ENCODE assay signal across 8 cellular contexts in the genomic region with DNA sequence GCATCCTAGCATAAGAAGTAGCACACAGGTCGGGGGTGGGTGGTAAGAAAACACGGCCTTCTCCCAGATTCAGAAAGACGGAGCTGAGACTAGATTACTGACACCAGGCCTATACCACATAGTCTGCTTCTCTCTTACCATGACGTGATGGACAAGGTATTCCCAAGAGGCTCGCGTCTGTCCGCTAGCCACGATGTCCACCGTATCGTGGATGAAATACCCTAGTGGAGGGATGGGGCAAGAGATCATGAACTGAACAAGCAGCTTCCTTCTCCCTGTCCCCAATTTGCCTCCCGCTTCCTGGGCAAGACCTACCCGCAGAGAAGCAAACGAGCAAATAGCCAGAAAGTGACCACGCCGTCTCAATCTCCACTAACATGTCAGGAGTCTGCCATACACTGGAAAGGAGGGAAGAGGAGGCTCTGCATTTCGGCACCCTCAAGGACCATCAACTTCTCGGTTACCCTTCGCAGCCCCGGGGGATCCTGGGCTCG. TPM values are rescaled to one million over a fixed set of nuclear protein-coding genes. Genes with fewer than 3 reads are reported as not detected.
A peak's percentile ranks its signal among the peaks of the same experiment; 100 is the strongest.
DNase-seq lines count a peak whose midpoint lies in the region; ATAC-seq and TF ChIP-seq lines count a peak whose summit lies in the region.

No MANE protein-coding gene starts in this region.

- TF ChIP-seq POLR2A in HCT116 (IDR thresholded peaks at IDR 0.05; ENCODE audit: borderline replicate concordance, extremely low read depth, insufficient read depth, insufficient read length) = no peak

- no peak for DNase-seq in CD8-positive, alpha-beta T cell
- DNase-seq in HCT116 (ENCODE audit: low read depth, low spot score) = peak; percentile 50
- DNase-seq in SIG-M5 treated with dmso at 0.1 percent for 504 hours (lab: John Stamatoyannopoulos, UW; ENCODE audit: unreplicated experiment) = peak; percentile 87
- no peak for DNase-seq in nephron progenitor cell

- no peak overlapping the region for H2AFZ ChIP-seq in HCT116 (ENCODE audit: low read depth, low read length, poor library complexity, severe bottlenecking)

- H3K9me3 ChIP-seq in CD8-positive, alpha-beta T cell (ENCODE audit: low read length) = no peaks in the 10 kb centered on the region
- H3K9me3 ChIP-seq in HCT116 (ENCODE audit: control insufficient read depth in 1 of 2, insufficient read depth in 1 of 2, low read depth in 1 of 2, low read length in 2 of 2) = no peaks in the 10 kb centered on the region
- no peaks in the 10 kb centered on the region for H3K9me3 ChIP-seq in ectodermal cell (ENCODE audit: control insufficient read depth, low read length)

- 11 to 12% methylated on average over 20 of the region's 20 CpGs for WGBS in ectodermal cell, 2 experiments

- H3K36me3 ChIP-seq in CD8-positive, alpha-beta T cell (ENCODE audit: insufficient read depth, low read length) = peaks cover 34% of the 10 kb centered on the region
- H3K36me3 ChIP-seq in HCT116 (ENCODE audit: control insufficient read depth in 1 of 2, insufficient read depth in 2 of 2, low read length in 2 of 2) = peaks cover 22 to 42% of the 10 kb centered on the region in 2 experiments; a peak in 3 of 4 replicates
- peaks cover 26% of the 10 kb centered on the region for H3K36me3 ChIP-seq in ectodermal cell (ENCODE audit: control insufficient read depth, insufficient read depth, low read length)

- TF ChIP-seq RAD21 in HCT116 (IDR thresholded peaks at IDR 0.05; ENCODE audit: low read depth) = no peak

- H3K27me3 Mint-ChIP-seq in CD8-positive, alpha-beta T cell (ENCODE audit: low read depth) = no peaks in the 10 kb centered on the region
- peaks cover under 1% of the 10 kb centered on the region for H3K27me3 Mint-ChIP-seq in nephron progenitor cell (ENCODE audit: low read depth, poor library complexity)

- H3K27me3 ChIP-seq in CD8-positive, alpha-beta T cell (ENCODE audit: insufficient read depth, low read length) = no peaks in the 10 kb centered on the region
- no peaks in the 10 kb centered on the region for H3K27me3 ChIP-seq in HCT116 (ENCODE audit: insufficient read depth, low read length)
- no peaks in the 10 kb centered on the region for H3K27me3 ChIP-seq in ectodermal cell (ENCODE audit: control insufficient read depth, insufficient read depth, low read length, poor library complexity, severe bottlenecking)

- H3K27ac Mint-ChIP-seq in CD8-positive, alpha-beta T cell = peak overlapping the region; percentile 77
- peak overlapping the region; percentile 86 for H3K27ac Mint-ChIP-seq in nephron progenitor cell

- BruUV-seq in HCT116 (replicated peaks; lab: Mats Ljungman, UMichigan) = TSS peak; percentile 63

- RAD21 ChIA-PET in HCT116 (lab: Charles Lee; ENCODE audit: low non-redundant PET in 1 of 2, low total read pairs in 2 of 2, uncharacterized antibody in 2 of 2, unreplicated experiment in 2 of 2) = interaction anchor here in 1 of 2 experiments (1.1 to 2.0 kb wide), 2 partner anchors 227 to 391 kb away, joined by 4 to 9 read pairs; partner anchors contain the start of gene PHF12

- H3K4me3 Mint-ChIP-seq in CD8-positive, alpha-beta T cell = peak overlapping the region; percentile 84
- H3K4me3 Mint-ChIP-seq in nephron progenitor cell = peak overlapping the region; percentile 84

- H3K36me3 Mint-ChIP-seq in CD8-positive, alpha-beta T cell = peaks cover 51% of the 10 kb centered on the region
- peaks cover 38% of the 10 kb centered on the region for H3K36me3 Mint-ChIP-seq in nephron progenitor cell (ENCODE audit: low read depth)

- peaks cover 49% of the 10 kb centered on the region for H3K4me1 ChIP-seq in CD8-positive, alpha-beta T cell (ENCODE audit: insufficient read depth, low read length)
- H3K4me1 ChIP-seq in HCT116 (ENCODE audit: control insufficient read depth in 1 of 2, insufficient read depth in 2 of 2, low read length in 2 of 2) (peaks cover 42 to 83% of the 10 kb centered on the region in 2 experiments), ectodermal cell (ENCODE audit: control insufficient read depth, insufficient read depth, low read length) (peaks cover 35% of the 10 kb centered on the region)

- no peaks in the 10 kb centered on the region for H3K9me3 Mint-ChIP-seq in CD8-positive, alpha-beta T cell
- H3K9me3 Mint-ChIP-seq in nephron progenitor cell = no peaks in the 10 kb centered on the region

- peak overlapping the region; percentile 77 for H3K4me2 ChIP-seq in HCT116 (ENCODE audit: low read length)

- peaks cover 45% of the 10 kb centered on the region for H3K79me2 ChIP-seq in HCT116 (ENCODE audit: insufficient read depth, low read length)

- peaks cover 15% of the 10 kb centered on the region; the same call in 1 of the 2 replicates for H4K20me1 ChIP-seq in HCT116 (ENCODE audit: insufficient read depth)

- H3K27ac ChIP-seq in CD8-positive, alpha-beta T cell (ENCODE audit: low read depth, low read length) = no peak overlapping the region
- H3K27ac ChIP-seq in HCT116 (ENCODE audit: low read depth, low read length) = peak overlapping the region; percentile 89
- H3K27ac ChIP-seq in ectodermal cell (ENCODE audit: insufficient read depth, low read depth, low read length, poor library complexity, severe bottlenecking) = peak overlapping the region; percentile 79

- peak overlapping the region; percentile 90 for H3K9ac ChIP-seq in HCT116 (ENCODE audit: low read length)

- CTCF ChIA-PET in CD8-positive, alpha-beta T cell (lab: Charles Lee) = interaction anchor here (0.6 to 15.3 kb wide), 9 partner anchors 13 to 227 kb away, joined by 3 to 532 read pairs (median 4); partner anchors contain the start of genes PHF12, PROCA1 and TRAF4
- CTCF ChIA-PET in HCT116 (lab: Charles Lee) = interaction anchor here (0.8 to 5.2 kb wide), 3 partner anchors 23 to 228 kb away, joined by 3 to 207 read pairs (median 61); partner anchors contain the start of gene TRAF4

- no peak for ATAC-seq in CD8-positive, alpha-beta T cell
- peak; percentile 5 for ATAC-seq in HCT116
- no peak for ATAC-seq in HG02840 (IDR thresholded peaks at IDR 0.05; ENCODE audit: low FRiP score, unreplicated experiment)
- no peak for ATAC-seq in HG03565 (IDR thresholded peaks at IDR 0.05; ENCODE audit: unreplicated experiment)
- ATAC-seq in HG03469 (IDR thresholded peaks at IDR 0.05; ENCODE audit: unreplicated experiment) = no peak

- no peak for TF ChIP-seq CTCF in CD8-positive, alpha-beta T cell (IDR thresholded peaks at IDR 0.05)
- TF ChIP-seq CTCF in HCT116 (IDR thresholded peaks at IDR 0.05 in 2 of 3, conservative IDR thresholded peaks at IDR 0.05 in 1 of 3; ENCODE audit: borderline replicate concordance in 1 of 3, insufficient read depth in 1 of 3, low read depth in 2 of 3, low read length in 2 of 3) = peak in 1 of 3 experiments; percentile 15; a peak in 1 of 6 replicates
- TF ChIP-seq CTCF in nephron progenitor cell (IDR thresholded peaks at IDR 0.05) = no peak

- peaks cover 71% of the 10 kb centered on the region for H3K4me1 Mint-ChIP-seq in CD8-positive, alpha-beta T cell (ENCODE audit: low read depth)
- H3K4me1 Mint-ChIP-seq in nephron progenitor cell = peaks cover 74% of the 10 kb centered on the region

- peak overlapping the region; percentile 34 for H3K4me3 ChIP-seq in CD8-positive, alpha-beta T cell (ENCODE audit: low read depth, low read length)
- peak overlapping the region; percentile 58 to 59 for H3K4me3 ChIP-seq in HCT116 (replicated peaks in 1 of 2; ENCODE audit: low read depth in 1 of 2, low read length in 2 of 2)
- H3K4me3 ChIP-seq in ectodermal cell (ENCODE audit: insufficient read depth, low read depth, low read length) = peak overlapping the region; percentile 83

- H3K9me2 ChIP-seq in HCT116 (ENCODE audit: insufficient read depth) = no peaks in the 10 kb centered on the region

- intact Hi-C loops in CD8-positive, alpha-beta T cell (cut with DNase I, micrococcal nuclease) = loop anchor here (5.0 to 10.0 kb wide), 6 partner anchors 37 to 567 kb away; partner anchors contain the start of genes BLTP2 (in 1 of the 2) and NUFIP2 (in 1 of the 2)
- intact Hi-C loops in HCT116 (cut with micrococcal nuclease) = loop anchor here (5.0 kb wide), 1 partner anchor 387 kb away; no protein-coding TSS in a partner anchor

- POLR2A ChIA-PET in CD8-positive, alpha-beta T cell (lab: Charles Lee) = interaction anchor here (1.4 to 6.8 kb wide), 3 partner anchors 23 to 80 kb away, joined by 3 to 187 read pairs (median 6); partner anchors contain the start of genes BLTP2, SDF2, SUPT6H and TRAF4
- POLR2A ChIA-PET in HCT116 (lab: Charles Lee) = interaction anchor here (0.9 to 3.8 kb wide), 8 partner anchors 14 to 228 kb away, joined by 3 to 24 read pairs (median 4); partner anchors contain the start of genes PHF12 and PROCA1

TF ChIP-seq in HCT116, 20 proteins besides CTCF, POLR2A, EP300 and RAD21 (continues in another document):
- TF ChIP-seq JUND (IDR thresholded peaks at IDR 0.05) (0 out of 2 replicates have a peak, but pooled peaks have one; percentile 43), SIN3A (IDR thresholded peaks at IDR 0.05; ENCODE audit: low read depth) (peak; percentile 56; the same call in 1 of the 2 replicates)

RNA-seq across cellular contexts. Expression of gene TLCD1, which starts 0.8 kb away (rescaled TPM):
- total RNA-seq in CD8-positive, alpha-beta T cell = 1 to 10 TPM in 1 of 2 experiments, under 1 TPM in 1; 0.73 to 1.1 TPM
- 28.3 TPM for total RNA-seq in HCT116 (2021; ENCODE audit: unreplicated experiment)
- polyA plus RNA-seq in HCT116 (2012) = 29.5 and 30.0 TPM in 2 replicates
- 12.6 TPM for polyA plus RNA-seq in ectodermal cell (2013, experiment 1 of 4)
- polyA plus RNA-seq in ectodermal cell (2013, experiment 2 of 4) = 13.5 TPM
- 12.7 TPM for polyA plus RNA-seq in ectodermal cell (2013, experiment 3 of 4)
- 11.8 TPM for polyA plus RNA-seq in ectodermal cell (2013, experiment 4 of 4)

RNA-seq across cellular contexts. Expression of gene NEK8, which starts 3.4 kb away (rescaled TPM):
- 1 to 10 TPM; 3.4 to 3.6 TPM for total RNA-seq in CD8-positive, alpha-beta T cell
- 7.0 TPM for total RNA-seq in HCT116 (2021; ENCODE audit: unreplicated experiment)
- 3.4 and 4.3 TPM in 2 replicates for polyA plus RNA-seq in HCT116 (2012)
- polyA plus RNA-seq in ectodermal cell (2013, experiment 1 of 4) = 12.2 TPM
- 11.3 TPM for polyA plus RNA-seq in ectodermal cell (2013, experiment 2 of 4)
- 6.1 TPM for polyA plus RNA-seq in ectodermal cell (2013, experiment 3 of 4)
- 8.4 TPM for polyA plus RNA-seq in ectodermal cell (2013, experiment 4 of 4)

RNA-seq across cellular contexts. Expression of gene RPL23A, which starts 5.4 kb away (rescaled TPM):
- 1,000 to 10,000 TPM; 3,569 to 3,587 TPM for total RNA-seq in CD8-positive, alpha-beta T cell
- 2,087 TPM for total RNA-seq in HCT116 (2021; ENCODE audit: unreplicated experiment)
- polyA plus RNA-seq in HCT116 (2012) = 2,586 and 3,141 TPM in 2 replicates
- 1,725 TPM for polyA plus RNA-seq in ectodermal cell (2013, experiment 1 of 4)
- 1,692 TPM for polyA plus RNA-seq in ectodermal cell (2013, experiment 2 of 4)
- polyA plus RNA-seq in ectodermal cell (2013, experiment 3 of 4) = 2,280 TPM
- polyA plus RNA-seq in ectodermal cell (2013, experiment 4 of 4) = 2,403 TPM

RNA-seq across cellular contexts. Expression of gene RAB34, which starts 7.5 kb away (rescaled TPM):
- 10 to 100 TPM; 13.9 to 14.1 TPM for total RNA-seq in CD8-positive, alpha-beta T cell
- 0.59 TPM for total RNA-seq in HCT116 (2021; ENCODE audit: unreplicated experiment)
- 0.16 and 0.57 TPM in 2 replicates for polyA plus RNA-seq in HCT116 (2012)
- polyA plus RNA-seq in ectodermal cell (2013, experiment 1 of 4) = 98.2 TPM
- polyA plus RNA-seq in ectodermal cell (2013, experiment 2 of 4) = 95.9 TPM
- polyA plus RNA-seq in ectodermal cell (2013, experiment 3 of 4) = 94.5 TPM
- polyA plus RNA-seq in ectodermal cell (2013, experiment 4 of 4) = 94.6 TPM

RNA-seq across cellular contexts. Expression of gene PROCA1, which starts 13.5 kb away (rescaled TPM):
- 1 to 10 TPM; 2.0 to 2.8 TPM for total RNA-seq in CD8-positive, alpha-beta T cell
- 0.96 TPM for total RNA-seq in HCT116 (2021; ENCODE audit: unreplicated experiment)
- 0.35 and 0.91 TPM in 2 replicates for polyA plus RNA-seq in HCT116 (2012)
- polyA plus RNA-seq in ectodermal cell (2013, experiment 1 of 4) = 28.7 TPM
- polyA plus RNA-seq in ectodermal cell (2013, experiment 2 of 4) = 21.6 TPM
- 24.4 TPM for polyA plus RNA-seq in ectodermal cell (2013, experiment 3 of 4)
- polyA plus RNA-seq in ectodermal cell (2013, experiment 4 of 4) = 24.0 TPM

Comparison
In these comparisons a context has a peak if more than half of its experiments do, and no peak if none do; other contexts are left out.
1. DNase-seq: peak in HCT116 (single experiment) and SIG-M5 treated with dmso at 0.1 percent for 504 hours (single experiment); none in CD8-positive, alpha-beta T cell (0 of 7) and nephron progenitor cell (single experiment).
2. RNA of gene TLCD1, which starts 0.8 kb away (total RNA-seq): 28.3 TPM in HCT116 (single experiment); 0.73 to 1.1 TPM in CD8-positive, alpha-beta T cell; every median in the first group is over 10 times any median in the second.
3. Peak in every context shown above with its lines, with median percentiles within 50 percentile points of each other: H3K4me3 ChIP-seq.